8 cellular contexts compared by ENCODE assay signal in genomic region chr7:95684037-95684436, GRCh38.
A peak's percentile ranks its signal among the peaks of the same experiment; 100 is the strongest.
DNase-seq lines count a peak whose midpoint lies in the region; ATAC-seq, FAIRE-seq and TF ChIP-seq lines count a peak whose summit lies in the region.

No MANE protein-coding gene starts in this region.

- H3K9me3 Mint-ChIP-seq in activated CD8-positive, alpha-beta T cell treated with anti-CD3 and anti-CD28 coated beads, Interleukin-2, amount 10 ng/mL, durations not matched to agents 7 days and 5 days (ENCODE audit: insufficient read depth) = no peaks in the 10 kb centered on the region

- TF ChIP-seq POLR2A in A549 (IDR thresholded peaks at IDR 0.05; ENCODE audit: low read length) = no peak
- no peak for TF ChIP-seq POLR2A in prostate gland (IDR thresholded peaks at IDR 0.05)

- CTCF ChIA-PET in A549 (lab: Yijun Ruan, JAX) = interaction anchor here (1.6 to 6.2 kb wide), 6 partner anchors 22 to 204 kb away, joined by 3 to 57 read pairs (median 12); no protein-coding TSS in a partner anchor
- CTCF ChIA-PET in activated CD8-positive, alpha-beta T cell treated with anti-CD3 and anti-CD28 coated beads, Interleukin-2, amount 10 ng/mL, durations not matched to agents 7 days and 5 days (lab: Charles Lee) = interaction anchor here (1.9 to 2.3 kb wide), 2 partner anchors 173 to 207 kb away, joined by 8 to 9 read pairs; no protein-coding TSS in a partner anchor

- POLR2A ChIA-PET in A549 (lab: Yijun Ruan, JAX) = no interaction called here
- POLR2A ChIA-PET in activated CD8-positive, alpha-beta T cell treated with anti-CD3 and anti-CD28 coated beads, Interleukin-2, amount 10 ng/mL, durations not matched to agents 7 days and 5 days (lab: Charles Lee) = no interaction called here

- H3K9me3 ChIP-seq in A549 = no peaks in the 10 kb centered on the region
- no peaks in the 10 kb centered on the region for H3K9me3 ChIP-seq in prostate gland

- peaks cover 5% of the 10 kb centered on the region for H3K4me1 Mint-ChIP-seq in activated CD8-positive, alpha-beta T cell treated with anti-CD3 and anti-CD28 coated beads, Interleukin-2, amount 10 ng/mL, durations not matched to agents 7 days and 5 days (ENCODE audit: low read depth)

- H3K4me1 ChIP-seq in A549 (peaks cover 13% of the 10 kb centered on the region; the same call in 2 of the 3 replicates), prostate gland (replicated peaks) (no peaks in the 10 kb centered on the region)

- intact Hi-C loops in prostate gland (cut with DNase I) = loop anchor here (1.0 to 5.0 kb wide), 3 partner anchors 77 to 157 kb away; no protein-coding TSS in a partner anchor

- H3K27ac Mint-ChIP-seq in activated CD8-positive, alpha-beta T cell treated with anti-CD3 and anti-CD28 coated beads, Interleukin-2, amount 10 ng/mL, durations not matched to agents 7 days and 5 days = no peak overlapping the region

- H3K27me3 Mint-ChIP-seq in activated CD8-positive, alpha-beta T cell treated with anti-CD3 and anti-CD28 coated beads, Interleukin-2, amount 10 ng/mL, durations not matched to agents 7 days and 5 days (ENCODE audit: low read depth) = no peaks in the 10 kb centered on the region

- peak; percentile 37 to 42; a peak in 3 of 5 replicates for TF ChIP-seq RAD21 in A549 (conservative IDR thresholded peaks at IDR 0.05 in 1 of 2, IDR thresholded peaks at IDR 0.05 in 1 of 2)

- WGBS in A549 (ENCODE audit: missing lambda C conversion rate) = 53% methylated on average over 2 of the region's 2 CpGs
- WGBS in prostate gland = 28% methylated on average over 2 of the region's 2 CpGs

- H3K27ac ChIP-seq in A549 (peak overlapping the region; percentile 47 to 58; a peak in 5 of 6 replicates), prostate gland (no peak overlapping the region)

- no peaks in the 10 kb centered on the region for H3K27me3 ChIP-seq in prostate gland (replicated peaks; ENCODE audit: insufficient read depth)

- no peak overlapping the region for H3K4me3 ChIP-seq in A549
- H3K4me3 ChIP-seq in fibroblast of the aortic adventitia (ENCODE audit: low read depth, low read length) = no peak overlapping the region
- H3K4me3 ChIP-seq in prostate gland = no peak overlapping the region

- TF ChIP-seq CTCF in A549 (IDR thresholded peaks at IDR 0.05) (peak; percentile 32; the same call in 1 of the 3 replicates), fibroblast of the aortic adventitia (IDR thresholded peaks at IDR 0.05; ENCODE audit: insufficient read depth, low read length) (peak; percentile 55), prostate gland (IDR thresholded peaks at IDR 0.05) (peak in 3 of 4 experiments; percentile 46 to 70 (median 57))

- no peaks in the 10 kb centered on the region for H3K36me3 ChIP-seq in prostate gland

- DNase-seq in A549 (ENCODE audit: low read depth in 1 of 2, low spot score in 1 of 2) (peak; percentile 18 to 31), HCEC 1CT (peak; percentile 18), RKO (ENCODE audit: low spot score) (peak; percentile 57), fibroblast of the aortic adventitia (ENCODE audit: low read depth) (peak; percentile 50), prostate gland (ENCODE audit: low spot score) (no peak)
- DNase-seq in activated CD8-positive, alpha-beta T cell treated with anti-CD3 and anti-CD28 coated beads, Interleukin-2, amount 10 ng/mL, durations not matched to agents 7 days and 5 days = no peak

- no peaks in the 10 kb centered on the region for H3K36me3 Mint-ChIP-seq in activated CD8-positive, alpha-beta T cell treated with anti-CD3 and anti-CD28 coated beads, Interleukin-2, amount 10 ng/mL, durations not matched to agents 7 days and 5 days (ENCODE audit: low read depth)

- ATAC-seq in A549 (peak in 1 of 2 experiments; percentile 56; a peak in 3 of 6 replicates), HG02610 (IDR thresholded peaks at IDR 0.05; ENCODE audit: unreplicated experiment) (no peak), GM18873 (IDR thresholded peaks at IDR 0.05; ENCODE audit: low FRiP score, unreplicated experiment) (no peak)
- ATAC-seq in activated CD8-positive, alpha-beta T cell treated with anti-CD3 and anti-CD28 coated beads, Interleukin-2, amount 10 ng/mL, durations not matched to agents 7 days and 5 days = no peak

- FAIRE-seq in A549 (lab: Jason Lieb, UNC) = no peak

- H3K4me2 ChIP-seq in A549 = no peak overlapping the region

- H3K4me3 Mint-ChIP-seq in activated CD8-positive, alpha-beta T cell treated with anti-CD3 and anti-CD28 coated beads, Interleukin-2, amount 10 ng/mL, durations not matched to agents 7 days and 5 days = no peak overlapping the region

- no peak for TF ChIP-seq EP300 in A549 (IDR thresholded peaks at IDR 0.05)

TF ChIP-seq in A549, 52 proteins besides CTCF, POLR2A, EP300 and RAD21:
- TF ChIP-seq HOXB13 (CRISPR knock-in tag; IDR thresholded peaks at IDR 0.05; ENCODE audit: low read depth) (no peak), SMC3 (IDR thresholded peaks at IDR 0.05) (peak; percentile 37; the same call in 2 of the 3 replicates)

Comparison
In these comparisons a context has a peak if more than half of its experiments do, and no peak if none do; other contexts are left out.
1. DNase-seq: peak in A549 (2 of 2), HCEC 1CT (single experiment), RKO (single experiment) and fibroblast of the aortic adventitia (single experiment); none in prostate gland (single experiment) and activated CD8-positive, alpha-beta T cell treated with anti-CD3 and anti-CD28 coated beads, Interleukin-2, amount 10 ng/mL, durations not matched to agents 7 days and 5 days (single experiment).
2. H3K27ac ChIP-seq: peak in A549 (2 of 2); none in prostate gland (0 of 2).
3. Peak in every context shown above with its lines, with median percentiles within 50 percentile points of each other: CTCF ChIP-seq.